Comparison of ENCODE assay signal across 7 cellular contexts in the genomic region with DNA sequence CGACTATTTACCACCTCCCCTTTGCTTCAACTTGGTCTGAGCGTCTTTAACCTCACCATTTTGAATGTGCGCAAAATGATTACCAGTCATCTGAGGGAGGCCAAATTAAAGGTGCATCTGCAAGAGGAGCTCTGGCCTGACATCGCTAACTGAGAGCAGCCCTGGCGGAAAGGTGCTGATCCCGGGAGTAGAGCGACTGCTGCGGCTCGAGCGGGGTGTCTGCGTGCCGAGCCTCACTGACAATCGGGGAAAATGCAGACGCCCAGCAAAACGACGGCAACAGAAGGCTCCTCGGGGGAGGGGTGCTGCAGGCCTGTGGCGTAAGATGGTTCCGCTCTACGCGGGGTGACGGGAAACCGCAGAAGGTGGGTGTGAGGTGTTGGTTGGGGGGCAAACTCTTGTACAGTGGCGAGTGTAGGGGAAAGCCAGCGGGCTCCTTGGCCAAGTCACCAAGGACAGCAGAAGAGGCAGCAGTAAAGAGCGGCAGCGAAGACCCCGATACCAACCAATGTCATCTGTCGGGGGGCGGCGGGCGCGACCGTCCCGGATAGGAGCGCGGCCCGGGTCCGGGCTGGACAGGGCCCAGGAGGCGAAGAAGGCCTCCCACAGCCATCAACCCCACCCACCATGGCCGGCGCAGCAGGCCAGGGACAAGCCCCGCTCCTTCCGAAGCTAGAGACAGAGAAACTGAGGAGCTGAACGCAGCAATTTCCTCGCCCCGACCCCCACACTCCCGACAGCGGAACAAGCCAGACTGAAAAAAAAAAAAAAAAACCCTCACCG.
A peak's percentile ranks its signal among the peaks of the same experiment; 100 is the strongest.
DNase-seq lines count a peak whose midpoint lies in the region; ATAC-seq and TF ChIP-seq lines count a peak whose summit lies in the region.

No MANE protein-coding gene starts in this region.

- in situ Hi-C loops in T47D (cut with HindIII; ENCODE audit: low pct_unique_long_range_greater_than_20kb, low sequenced_read_pairs): no loop called here

- no peak for TF ChIP-seq CTCF in VCaP (conservative IDR thresholded peaks at IDR 0.05)

- ATAC-seq in GM18508 (IDR thresholded peaks at IDR 0.05; ENCODE audit: insufficient read depth, unreplicated experiment) (peak; percentile 3), HG02884 (IDR thresholded peaks at IDR 0.05; ENCODE audit: unreplicated experiment) (peak; percentile 22)

- peak overlapping the region; percentile 93 for H3K27ac ChIP-seq in VCaP

- peak; percentile 76 for DNase-seq in NCI-H2029 (lab: John Stamatoyannopoulos, UW)
- peak; percentile 18 to 76 for DNase-seq in T47D (ENCODE audit: low read depth in 1 of 2, low spot score in 1 of 2)
- DNase-seq in inferior parietal cortex (ENCODE audit: extremely low spot score): peak; percentile 61
- DNase-seq in stimulated activated CD4-positive, alpha-beta T cell treated with anti-CD3 and anti-CD28 coated beads, Interleukin-12 subunit alpha, Interleukin-12 subunit beta, amount 100 ng/mL, for 24 hours (ENCODE audit: low read depth in 2 of 2): peak; percentile 60 to 69

Comparison
In these comparisons a context has a peak if more than half of its experiments do, and no peak if none do; other contexts are left out.
1. Peak in every context shown above with its lines: DNase-seq, ATAC-seq and H3K27ac ChIP-seq.